ENCODE assay signal across 9 cellular contexts in genomic region chr18:11994708-11995444, GRCh38. TPM values are rescaled to one million over a fixed set of nuclear protein-coding genes. Genes with fewer than 3 reads are reported as not detected.
DNase-seq lines count a peak whose midpoint lies in the region; ATAC-seq, FAIRE-seq and TF ChIP-seq lines count a peak whose summit lies in the region.
"Had no signal": no experiment of that assay in that cellular context is flagged by ENCODE, and none has a peak within 500 bp of the region (broad histone marks: within the 10 kb centered on the region; RNA-seq: fewer than 3 reads in every experiment).

No MANE protein-coding gene starts in this region.

- H3K27me3 ChIP-seq in GM12878 (replicated peaks in 1 of 2; ENCODE audit: control insufficient read depth in 2 of 2, insufficient read depth in 2 of 2, low read length in 1 of 2), result no peaks in the 10 kb centered on the region
- H3K27me3 ChIP-seq in thyroid gland, result no peaks in the 10 kb centered on the region
- H3K27me3 ChIP-seq: cardiac muscle cell had no signal

- H2AFZ ChIP-seq in GM12878 (ENCODE audit: control insufficient read depth, low read depth, low read length), result no peak overlapping the region

- H3K4me1 ChIP-seq in GM12878 (ENCODE audit: control insufficient read depth, insufficient read depth, low read length), result peaks cover 8% of the 10 kb centered on the region
- peaks cover 66 to 76% of the 10 kb centered on the region in 2 donors for H3K4me1 ChIP-seq in kidney (ENCODE audit: control insufficient read depth in 1 of 2, insufficient read depth in 1 of 2, low read depth in 1 of 2, low read length in 2 of 2)
- H3K4me1 ChIP-seq in thyroid gland, result peaks cover 36 to 70% of the 10 kb centered on the region in 2 donors

- TF ChIP-seq RAD21 in GM12878 (IDR thresholded peaks at IDR 0.05; ENCODE audit: insufficient read depth, low read depth, low read length), result no peak

- DNase-seq in SHP77 (lab: John Stamatoyannopoulos, UW) (peak; percentile 14 to 26), SHP77 treated with DMSO at 0.1 percent for 48 hours (lab: John Stamatoyannopoulos, UW) (no peak), GM12878 (ENCODE audit: low read depth, low spot score) (no peak), kidney (peak; percentile 83), thyroid gland (peak; percentile 64 to 66), NCI-H1417 treated with DMSO at 0.1 percent for 48 hours (lab: John Stamatoyannopoulos, UW) (no peak)

- POLR2A ChIA-PET in GM12878 (lab: Charles Lee), result no interaction called here

- RAD21 ChIA-PET in GM12878 (lab: Charles Lee; ENCODE audit: unreplicated experiment), result interaction anchor here (1.1 to 4.6 kb wide), 3 partner anchors 57 to 339 kb away, joined by 4 to 40 read pairs (median 12); no protein-coding TSS in a partner anchor

- FAIRE-seq in GM12878 (lab: Jason Lieb, UNC) (peak; percentile 7), kidney (lab: Jason Lieb, UNC) (no peak)

- no peak for TF ChIP-seq POLR2A in GM12878 (IDR thresholded peaks at IDR 0.05; ENCODE audit: low read depth, low read length)
- TF ChIP-seq POLR2A in thyroid gland (IDR thresholded peaks at IDR 0.05), result no peak

- H3K4me3 ChIP-seq in GM12878, result no peak overlapping the region
- peak overlapping the region; percentile 40 to 64 for H3K4me3 ChIP-seq in kidney (ENCODE audit: low read length in 2 of 2)
- no peak overlapping the region for H3K4me3 ChIP-seq in thyroid gland (replicated peaks in 1 of 3)
- H3K4me3 ChIP-seq: cardiac muscle cell had no signal

- WGBS in GM12878 (ENCODE audit: insufficient coverage, insufficient replicate concordance, low lambda C conversion rate, missing lambda C conversion rate), result 73% methylated on average over 11 of the region's 11 CpGs
- 34 to 39% methylated on average over 10 to 11 of the region's 11 CpGs for WGBS in thyroid gland, 2 donors

- H3K9ac ChIP-seq in GM12878 (ENCODE audit: control insufficient read depth, insufficient read depth, low read length) (no peak overlapping the region), kidney (ENCODE audit: low read length in 2 of 2) (peak overlapping the region in 1 of 2 donors; percentile 75)

- no peaks in the 10 kb centered on the region for H3K36me3 ChIP-seq in GM12878 (ENCODE audit: control insufficient read depth in 2 of 2, insufficient read depth in 2 of 2, low read length in 1 of 2)
- peaks cover 0 to 4% of the 10 kb centered on the region in 2 donors for H3K36me3 ChIP-seq in kidney (ENCODE audit: control insufficient read depth in 1 of 2, insufficient read depth in 2 of 2, low read length in 2 of 2)
- no peaks in the 10 kb centered on the region for H3K36me3 ChIP-seq in thyroid gland
- H3K36me3 ChIP-seq: cardiac muscle cell had no signal

- no peak for TF ChIP-seq CTCF in GM12878 (IDR thresholded peaks at IDR 0.05 in 2 of 3, conservative IDR thresholded peaks at IDR 0.05 in 1 of 3; ENCODE audit: control insufficient read depth in 2 of 3, extremely low read depth in 1 of 3, insufficient read depth in 1 of 3, low read depth in 3 of 3, low read length in 3 of 3)
- no peak for TF ChIP-seq CTCF in kidney (IDR thresholded peaks at IDR 0.05; ENCODE audit: borderline replicate concordance, extremely low read depth, insufficient read depth)
- peak in 1 of 6 experiments; percentile 2 for TF ChIP-seq CTCF in thyroid gland (IDR thresholded peaks at IDR 0.05)

- SMC1A ChIA-PET in GM12878 (lab: Charles Lee; ENCODE audit: uncharacterized antibody, unreplicated experiment), result interaction anchor here (0.8 to 4.6 kb wide), 8 partner anchors 9 to 267 kb away, joined by 3 to 46 read pairs (median 4); no protein-coding TSS in a partner anchor

- H4K20me1 ChIP-seq in GM12878 (ENCODE audit: control insufficient read depth, insufficient read depth), result no peaks in the 10 kb centered on the region

- in situ Hi-C loops in GM12878 (cut with MboI), result loop anchor here (5.0 kb wide), 1 partner anchor 63 kb away; no protein-coding TSS in a partner anchor

- intact Hi-C loops in GM12878 (cut with micrococcal nuclease; ENCODE audit: unreplicated experiment) (loop anchor here (1.0 to 2.0 kb wide), 2 partner anchors 57 to 262 kb away; no protein-coding TSS in a partner anchor), kidney (cut with DNase I) (loop anchor here (5.0 kb wide), 1 partner anchor 53 kb away; no protein-coding TSS in a partner anchor), thyroid gland (cut with DNase I) (loop anchor here (2.0 to 5.0 kb wide), 2 partner anchors 42 to 58 kb away; no protein-coding TSS in a partner anchor)

- H3K9me3 ChIP-seq in GM12878 (replicated peaks; ENCODE audit: control insufficient read depth, insufficient read depth, low read length) (no peaks in the 10 kb centered on the region), kidney (ENCODE audit: control insufficient read depth in 1 of 2, low read length in 2 of 2) (no peaks in the 10 kb centered on the region), thyroid gland (no peaks in the 10 kb centered on the region)

- ATAC-seq in GM12878, result no peak
- ATAC-seq in HG02970 (IDR thresholded peaks at IDR 0.05; ENCODE audit: low FRiP score, unreplicated experiment), result no peak
- no peak for ATAC-seq in HG02884 (IDR thresholded peaks at IDR 0.05; ENCODE audit: unreplicated experiment)

- H3K4me2 ChIP-seq in GM12878 (ENCODE audit: control insufficient read depth, insufficient read depth), result no peak overlapping the region

- TF ChIP-seq EP300 in GM12878 (IDR thresholded peaks at IDR 0.05; ENCODE audit: borderline replicate concordance in 1 of 2, control insufficient read depth in 1 of 2, low read depth in 2 of 2, low read length in 2 of 2), result no peak

- BruUV-seq in GM12878 (replicated peaks; lab: Mats Ljungman, UMichigan), result no TSS peak

- no peaks in the 10 kb centered on the region for H3K79me2 ChIP-seq in GM12878 (ENCODE audit: control insufficient read depth, insufficient read depth, low read length)

- H3K27ac ChIP-seq in GM12878 (ENCODE audit: control insufficient read depth, insufficient read depth), result no peak overlapping the region
- H3K27ac ChIP-seq in kidney (ENCODE audit: low read depth in 2 of 2, low read length in 2 of 2), result peak overlapping the region; percentile 93 to 96
- H3K27ac ChIP-seq in thyroid gland, result peak overlapping the region; percentile 37 to 77 (median 63)
- H3K27ac ChIP-seq: cardiac muscle cell had no signal

- CTCF ChIA-PET in GM12878 (lab: Yijun Ruan, JAX), result interaction anchor here (0.8 to 7.7 kb wide), 18 partner anchors 9 to 339 kb away, joined by 3 to 122 read pairs (median 6); partner anchors contain the start of gene IMPA2

TF ChIP-seq in GM12878, 131 proteins besides CTCF, POLR2A, EP300 and RAD21:
- TF ChIP-seq RCOR1 (conservative IDR thresholded peaks at IDR 0.05; ENCODE audit: low read depth, low read length) (0 out of 2 replicates have a peak, but pooled peaks have one; percentile 5), POLR2AphosphoS5 (IDR thresholded peaks at IDR 0.05; ENCODE audit: low read length) (no peak)

RNA-seq across cellular contexts. Expression of gene IMPA2, which starts 13.6 kb away (rescaled TPM):
- 0.44 TPM in 1 of 2 replicates, not detected in the other for total RNA-seq in GM12878 (2013; cell fraction: nucleolus; rRNA removed)
- total RNA-seq in GM12878 (2014; rRNA removed) (15.3 and 21.0 TPM in 2 replicates), GM12878 (2014; rRNA removed; fragmentation: Illumina TruSeq; extraction: Trizol) (10.7 and 12.3 TPM in 2 replicates), GM12878 (2021) (15.1 and 16.3 TPM in 2 replicates), kidney (157 TPM), thyroid gland (10 to 100 TPM; 42.5 to 75.8 (median 54.3) TPM)
- polyA plus RNA-seq in GM12878 (2011; ENCODE audit: low read depth), result 6.7 TPM
- polyA plus RNA-seq in GM12878 (2011; rRNA removed) (0.24 and 0.33 TPM in 2 replicates), GM12878 (2014; fragmentation: Illumina TruSeq; extraction: Trizol) (4.7 and 10.2 TPM in 2 replicates), GM12878 (2014; fragmentation: Nextera tagmentation; extraction: Ambion mirVana) (1 to 10 TPM; 1.3 to 2.3 TPM), GM12878 (2014; rRNA removed) (11.6 and 12.5 TPM in 2 replicates), GM12878 (2016; fragmentation: Nextera tagmentation; extraction: Ambion mirVana) (10 to 100 TPM; 12.1 to 13.6 TPM), kidney (ENCODE audit: insufficient read depth, low read depth, low replicate concordance) (348 TPM)
- 0.23 and 0.42 TPM in 2 replicates for polyA plus RNA-seq in GM12878 (2011; cell fraction: cytosol; rRNA removed)
- 0.60 and 0.72 TPM in 2 replicates for polyA plus RNA-seq in GM12878 (2011; cell fraction: nucleus; rRNA removed)
- 10.5 and 11.5 TPM in 2 replicates for polyA plus RNA-seq in GM12878 (2012)
- 0.77 TPM in 1 of 2 replicates, not detected in the other for polyA minus RNA-seq in GM12878 (2011; rRNA and poly(A)+ RNA removed)
- 2.0 TPM in 1 of 2 replicates, not detected in the other for polyA minus RNA-seq in GM12878 (2011; cell fraction: cytosol; rRNA and poly(A)+ RNA removed)
- 0.86 TPM in 1 of 2 replicates, not detected in the other for polyA minus RNA-seq in GM12878 (2011; cell fraction: nucleus; rRNA and poly(A)+ RNA removed)

Comparison
In these comparisons a context has a peak if more than half of its experiments do, and no peak if none do; other contexts are left out.
1. DNase-seq: peak in SHP77 (2 of 2), kidney (single experiment) and thyroid gland (2 of 2); none in SHP77 treated with DMSO at 0.1 percent for 48 hours (single experiment), GM12878 (single experiment) and NCI-H1417 treated with DMSO at 0.1 percent for 48 hours (single experiment).
2. H3K4me3 ChIP-seq: peak in kidney (2 of 2); none in GM12878 (single experiment) and thyroid gland (0 of 3).